Comparison of ENCODE assay signal across 17 cellular contexts in genomic region chr4:7656244-7656800, GRCh38.
"Had no signal": no experiment of that assay in that cellular context is flagged by ENCODE, and none has a peak within 500 bp of the region (broad histone marks: within the 10 kb centered on the region; RNA-seq: fewer than 3 reads in every experiment).

No MANE protein-coding gene starts in this region.

- H3K4me3 Mint-ChIP-seq: activated CD4-positive, alpha-beta T cell treated with anti-CD3 and anti-CD28 coated beads, Interleukin-2, amount 10 ng/mL, durations not matched to agents 24 days and 14 days; activated CD8-positive, alpha-beta T cell treated with anti-CD3 and anti-CD28 coated beads for 36 hours; activated naive CD8-positive, alpha-beta T cell treated with anti-CD3 and anti-CD28 coated beads, Interleukin-2, amount 10 ng/mL, durations not matched to agents 7 days and 5 days; naive thymus-derived CD4-positive, alpha-beta T cell; stimulated activated naive B cell treated with anti-CD40 and anti-IgM and Interleukin-4, amounts not matched to agents 10 μg/mL and 1 μg/mL and 100 μg/mL, for 72 hours had no signal

- H3K4me1 Mint-ChIP-seq: stimulated activated naive B cell treated with anti-CD40 and anti-IgM and Interleukin-4, amounts not matched to agents 10 μg/mL and 1 μg/mL and 100 μg/mL, for 72 hours had no signal

- H3K9me3 Mint-ChIP-seq: activated CD4-positive, alpha-beta T cell treated with anti-CD3 and anti-CD28 coated beads, Interleukin-2, amount 10 ng/mL, durations not matched to agents 24 days and 14 days; activated CD8-positive, alpha-beta T cell treated with anti-CD3 and anti-CD28 coated beads for 36 hours; activated naive CD8-positive, alpha-beta T cell treated with anti-CD3 and anti-CD28 coated beads, Interleukin-2, amount 10 ng/mL, durations not matched to agents 7 days and 5 days; activated T-helper 2 cell treated with anti-CD3 and anti-CD28 coated beads, Interferon-gamma antibody, Interleukin-2, Interleukin-4, amounts not matched to agents 10 μg/mL and 5 μg/mL and 100 μg/mL, durations not matched to agents 14 hours and 24 hours and 36 hours; stimulated activated naive B cell treated with anti-CD40 and anti-IgM and Interleukin-4, amounts not matched to agents 10 μg/mL and 1 μg/mL and 100 μg/mL, for 72 hours had no signal

- H3K36me3 ChIP-seq: colonic mucosa, left lung, ovary, right lobe of liver had no signal

- H3K4me3 ChIP-seq: body of pancreas, colonic mucosa, left lung, ovary, right lobe of liver had no signal

- H3K9me3 ChIP-seq: body of pancreas, colonic mucosa, left lung, ovary, right lobe of liver had no signal

- H3K27ac Mint-ChIP-seq: activated CD4-positive, alpha-beta T cell treated with anti-CD3 and anti-CD28 coated beads, Interleukin-2, amount 10 ng/mL, durations not matched to agents 24 days and 14 days; activated CD8-positive, alpha-beta T cell treated with anti-CD3 and anti-CD28 coated beads for 36 hours; activated naive CD8-positive, alpha-beta T cell treated with anti-CD3 and anti-CD28 coated beads, Interleukin-2, amount 10 ng/mL, durations not matched to agents 7 days and 5 days; activated T-helper 2 cell treated with anti-CD3 and anti-CD28 coated beads, Interferon-gamma antibody, Interleukin-2, Interleukin-4, amounts not matched to agents 10 μg/mL and 5 μg/mL and 100 μg/mL, durations not matched to agents 14 hours and 24 hours and 36 hours; naive thymus-derived CD4-positive, alpha-beta T cell; stimulated activated naive B cell treated with anti-CD40 and anti-IgM and Interleukin-4, amounts not matched to agents 10 μg/mL and 1 μg/mL and 100 μg/mL, for 72 hours had no signal

- H3K4me1 ChIP-seq: body of pancreas, colonic mucosa had no signal

- H3K36me3 Mint-ChIP-seq: activated naive CD8-positive, alpha-beta T cell treated with anti-CD3 and anti-CD28 coated beads, Interleukin-2, amount 10 ng/mL, durations not matched to agents 7 days and 5 days; naive thymus-derived CD4-positive, alpha-beta T cell; stimulated activated naive B cell treated with anti-CD40 and anti-IgM and Interleukin-4, amounts not matched to agents 10 μg/mL and 1 μg/mL and 100 μg/mL, for 72 hours had no signal

- H3K27ac ChIP-seq: body of pancreas, colonic mucosa, left lung, right lobe of liver had no signal

- H3K27me3 ChIP-seq: body of pancreas, colonic mucosa, ovary, right lobe of liver had no signal

- DNase-seq: activated CD4-positive, alpha-beta T cell treated with anti-CD3 and anti-CD28 coated beads, Interleukin-2, amount 10 ng/mL, durations not matched to agents 24 days and 14 days; activated CD4-positive, CD25-positive, alpha-beta regulatory T cell; activated CD8-positive, alpha-beta T cell treated with anti-CD3 and anti-CD28 coated beads for 36 hours; activated naive CD4-positive, alpha-beta T cell treated with Interleukin-2 at 50 U/mL for 16 hours; activated naive CD8-positive, alpha-beta T cell treated with anti-CD3 and anti-CD28 coated beads, Interleukin-2, amount 10 ng/mL, durations not matched to agents 7 days and 5 days; activated T-cell treated with anti-CD3 and anti-CD28 coated beads, Interleukin-2, amount 50 U/mL, for 1 hour; body of pancreas; central memory CD4-positive, alpha-beta T cell; colonic mucosa; foreskin melanocyte; left lung; naive thymus-derived CD4-positive, alpha-beta T cell; small intestine; stimulated activated naive B cell treated with anti-CD40 and anti-IgM and Interleukin-4, amounts not matched to agents 10 μg/mL and 1 μg/mL and 100 μg/mL, for 72 hours had no signal
